9 cellular contexts compared by ENCODE assay signal in genomic region chr3:126266291-126266840, GRCh38.
DNase-seq lines count a peak whose midpoint lies in the region; FAIRE-seq and TF ChIP-seq lines count a peak whose summit lies in the region.
"Had no signal": no experiment of that assay in that cellular context is flagged by ENCODE, and none has a peak within 500 bp of the region (broad histone marks: within the 10 kb centered on the region; RNA-seq: fewer than 3 reads in every experiment).

No MANE protein-coding gene starts in this region.

- FAIRE-seq in astrocyte (lab: Jason Lieb, UNC), result no peak

- H3K4me1 Mint-ChIP-seq in astrocyte (ENCODE audit: low read depth, unreplicated experiment) (peaks cover 13% of the 10 kb centered on the region), progenitor cell of endocrine pancreas (ENCODE audit: low read depth) (peaks cover 16% of the 10 kb centered on the region)

- H3K4me1 ChIP-seq in astrocyte (ENCODE audit: insufficient read depth, low read length) (peaks cover 24% of the 10 kb centered on the region), hepatocyte (ENCODE audit: insufficient read depth) (peaks cover 14% of the 10 kb centered on the region)

- H4K20me1 ChIP-seq in astrocyte (ENCODE audit: insufficient read depth, low read length) (no peaks in the 10 kb centered on the region), hepatocyte (ENCODE audit: insufficient read depth, poor library complexity, severe bottlenecking) (no peaks in the 10 kb centered on the region)

- H3K4me3 Mint-ChIP-seq in astrocyte (ENCODE audit: unreplicated experiment) (no peak overlapping the region), progenitor cell of endocrine pancreas (ENCODE audit: low read depth) (no peak overlapping the region)
- H3K4me3 Mint-ChIP-seq: T-cell had no signal

- H3K27me3 Mint-ChIP-seq in astrocyte (ENCODE audit: low read depth, unreplicated experiment), result peaks cover 16% of the 10 kb centered on the region
- peaks cover 12% of the 10 kb centered on the region for H3K27me3 Mint-ChIP-seq in progenitor cell of endocrine pancreas

- H3K27ac ChIP-seq in astrocyte (ENCODE audit: low read depth, low read length) (no peak overlapping the region), hepatocyte (no peak overlapping the region)

- H3K9me3 Mint-ChIP-seq in astrocyte (ENCODE audit: unreplicated experiment), result peaks cover 10% of the 10 kb centered on the region
- H3K9me3 Mint-ChIP-seq in progenitor cell of endocrine pancreas (ENCODE audit: low read depth), result no peaks in the 10 kb centered on the region
- H3K9me3 Mint-ChIP-seq: T-cell had no signal

- TF ChIP-seq CTCF in astrocyte (IDR thresholded peaks at IDR 0.05; ENCODE audit: insufficient read depth, low read depth, low read length), result no peak
- TF ChIP-seq CTCF in hepatocyte (IDR thresholded peaks at IDR 0.05; ENCODE audit: poor library complexity), result no peak
- TF ChIP-seq CTCF in progenitor cell of endocrine pancreas (IDR thresholded peaks at IDR 0.05; ENCODE audit: unreplicated experiment), result no peak

- H3K9ac ChIP-seq in astrocyte (ENCODE audit: low read length), result peak overlapping the region; percentile 72

- H3K36me3 ChIP-seq in astrocyte (ENCODE audit: insufficient read depth, low read length) (no peaks in the 10 kb centered on the region), hepatocyte (replicated peaks; ENCODE audit: insufficient read depth, low read depth) (no peaks in the 10 kb centered on the region)

- 74% methylated on average over 15 of the region's 15 CpGs for WGBS in hepatocyte (ENCODE audit: low lambda C conversion rate, missing lambda C conversion rate)

- DNase-seq in AG20443 (ENCODE audit: low spot score), result peak; percentile 49
- DNase-seq in astrocyte (ENCODE audit: low read depth), result no peak
- peak; percentile 25 for DNase-seq in hepatocyte (ENCODE audit: low spot score)
- DNase-seq in progenitor cell of endocrine pancreas (ENCODE audit: low spot score, unreplicated experiment), result no peak
- DNase-seq in stimulated activated CD4-positive, alpha-beta T cell treated with anti-CD3 and anti-CD28 coated beads, Interleukin-2, amount 100 ng/mL, for 48 hours, result no peak
- no peak for DNase-seq in NCI-H2029 treated with DMSO at 0.1 percent for 48 hours (lab: John Stamatoyannopoulos, UW)
- no peak for DNase-seq in NCI-H1048 (lab: John Stamatoyannopoulos, UW)
- DNase-seq in LoVo (ENCODE audit: low spot score), result no peak
- DNase-seq: T-cell had no signal

- peak overlapping the region; percentile 50 for H3K27ac Mint-ChIP-seq in astrocyte (ENCODE audit: unreplicated experiment)
- peak overlapping the region; percentile 74 for H3K27ac Mint-ChIP-seq in progenitor cell of endocrine pancreas
- H3K27ac Mint-ChIP-seq: T-cell had no signal

- H2AFZ ChIP-seq in astrocyte (ENCODE audit: low read depth, low read length) (peak overlapping the region; percentile 2), hepatocyte (no peak overlapping the region)

- H3K27me3 ChIP-seq in astrocyte (ENCODE audit: insufficient read depth, low read length) (no peaks in the 10 kb centered on the region), hepatocyte (no peaks in the 10 kb centered on the region)

- no peaks in the 10 kb centered on the region for H3K9me2 ChIP-seq in hepatocyte (replicated peaks; ENCODE audit: insufficient read depth)

- H3K4me2 ChIP-seq in astrocyte (ENCODE audit: low read length) (peak overlapping the region; percentile 88), hepatocyte (no peak overlapping the region)

- no peaks in the 10 kb centered on the region for H3K79me2 ChIP-seq in astrocyte (ENCODE audit: insufficient read depth, low read length)
- no peaks in the 10 kb centered on the region for H3K79me2 ChIP-seq in hepatocyte

- no peaks in the 10 kb centered on the region for H3K9me3 ChIP-seq in astrocyte (ENCODE audit: insufficient read depth, low read depth, low read length)
- H3K9me3 ChIP-seq in hepatocyte (ENCODE audit: low read depth), result no peaks in the 10 kb centered on the region

- no peak overlapping the region for H3K4me3 ChIP-seq in astrocyte (ENCODE audit: insufficient read depth, low read depth, low read length)
- no peak overlapping the region for H3K4me3 ChIP-seq in hepatocyte

- H3K36me3 Mint-ChIP-seq in astrocyte (ENCODE audit: low read depth, unreplicated experiment), result peaks cover 3% of the 10 kb centered on the region
- no peaks in the 10 kb centered on the region for H3K36me3 Mint-ChIP-seq in progenitor cell of endocrine pancreas (ENCODE audit: insufficient read depth)
- H3K36me3 Mint-ChIP-seq: T-cell had no signal

Comparison
In these comparisons a context has a peak if more than half of its experiments do, and no peak if none do; other contexts are left out.
1. DNase-seq: peak in AG20443 (single experiment) and hepatocyte (single experiment); none in astrocyte (single experiment), progenitor cell of endocrine pancreas (single experiment), stimulated activated CD4-positive, alpha-beta T cell treated with anti-CD3 and anti-CD28 coated beads, Interleukin-2, amount 100 ng/mL, for 48 hours (0 of 2), NCI-H2029 treated with DMSO at 0.1 percent for 48 hours (single experiment), NCI-H1048 (single experiment) and LoVo (single experiment).